Comparison of ENCODE assay signal across 17 cellular contexts in genomic region chr18:24875761-24876160, GRCh38.
DNase-seq lines count a peak whose midpoint lies in the region; ATAC-seq and TF ChIP-seq lines count a peak whose summit lies in the region.
"Had no signal": no experiment of that assay in that cellular context is flagged by ENCODE, and none has a peak within 500 bp of the region (broad histone marks: within the 10 kb centered on the region; RNA-seq: fewer than 3 reads in every experiment).

No MANE protein-coding gene starts in this region.

- H2BK15ac ChIP-seq in mesenchymal stem cell (ENCODE audit: low read depth, poor library complexity, severe bottlenecking), result no peak overlapping the region
- H2BK15ac ChIP-seq in mesendoderm (replicated peaks; ENCODE audit: low read depth), result no peak overlapping the region

- H3K27ac ChIP-seq in mesenchymal stem cell (ENCODE audit: low read length, poor library complexity, severe bottlenecking), result no peak overlapping the region
- no peak overlapping the region for H3K27ac ChIP-seq in spleen
- H3K27ac ChIP-seq in mesendoderm (ENCODE audit: low read depth, low read length), result no peak overlapping the region

- intact Hi-C loops in spleen (cut with DNase I; ENCODE audit: low total_unique reads), result loop anchor here (10.0 kb wide), 3 partner anchors 59 to 959 kb away; no protein-coding TSS in a partner anchor

- H3K23ac ChIP-seq in mesenchymal stem cell (ENCODE audit: low read length in 2 of 2), result no peak overlapping the region
- H3K23ac ChIP-seq in mesendoderm (ENCODE audit: low read length), result no peak overlapping the region

- H3K9ac ChIP-seq in mesenchymal stem cell (ENCODE audit: low read length), result peak overlapping the region; percentile 23
- H3K9ac ChIP-seq in mesendoderm (ENCODE audit: low read length), result no peak overlapping the region

- no peaks in the 10 kb centered on the region for H3K79me1 ChIP-seq in mesenchymal stem cell (replicated peaks; ENCODE audit: low read length, poor library complexity, severe bottlenecking)
- no peaks in the 10 kb centered on the region for H3K79me1 ChIP-seq in mesendoderm (ENCODE audit: low read length)

- no peak overlapping the region for H2BK120ac ChIP-seq in mesenchymal stem cell (ENCODE audit: low read depth, low read length)
- no peak overlapping the region for H2BK120ac ChIP-seq in mesendoderm (ENCODE audit: low read depth, low read length)

- no peak overlapping the region for H4K8ac ChIP-seq in mesenchymal stem cell (ENCODE audit: low read length)
- H4K8ac ChIP-seq in mesendoderm (ENCODE audit: low read depth, low read length), result no peak overlapping the region

- no peak overlapping the region for H4K5ac ChIP-seq in mesendoderm (ENCODE audit: low read length)

- ATAC-seq in GM19395 (IDR thresholded peaks at IDR 0.05; ENCODE audit: unreplicated experiment), result no peak
- ATAC-seq: K562 had no signal

- H3K4me3 ChIP-seq in mesenchymal stem cell (ENCODE audit: insufficient read depth in 1 of 2, low read depth in 1 of 2, low read length in 2 of 2) (no peak overlapping the region), spleen (no peak overlapping the region), mesendoderm (ENCODE audit: low read length) (no peak overlapping the region)
- H3K4me3 ChIP-seq: HAP-1, K562 had no signal

- TF ChIP-seq CTCF in spleen (IDR thresholded peaks at IDR 0.05 in 8 of 11, conservative IDR thresholded peaks at IDR 0.05 in 3 of 11), result no peak

- H3K4me2 ChIP-seq in mesenchymal stem cell (ENCODE audit: low read length, poor library complexity, severe bottlenecking) (no peak overlapping the region), mesendoderm (ENCODE audit: low read length) (no peak overlapping the region)

- no peak overlapping the region for H4K91ac ChIP-seq in mesenchymal stem cell (ENCODE audit: low read length)

- H3K36me3 ChIP-seq in mesenchymal stem cell (ENCODE audit: control insufficient read depth in 1 of 2, insufficient read depth in 2 of 2, low read depth in 1 of 2, low read length in 2 of 2) (no peaks in the 10 kb centered on the region), spleen (no peaks in the 10 kb centered on the region), mesendoderm (ENCODE audit: control insufficient read depth, insufficient read depth, low read length) (no peaks in the 10 kb centered on the region)
- H3K36me3 ChIP-seq: HAP-1 had no signal

- no peak overlapping the region for H3K4ac ChIP-seq in mesenchymal stem cell (ENCODE audit: low read depth in 1 of 2, low read length in 2 of 2)
- no peak overlapping the region for H3K4ac ChIP-seq in mesendoderm (ENCODE audit: low read depth, low read length)

- H3K18ac ChIP-seq in mesenchymal stem cell (ENCODE audit: low read depth in 1 of 2, low read length in 2 of 2), result no peak overlapping the region
- H3K18ac ChIP-seq in mesendoderm (ENCODE audit: low read length), result no peak overlapping the region

- H3K27me3 ChIP-seq in mesenchymal stem cell (ENCODE audit: control insufficient read depth in 1 of 2, insufficient read depth in 1 of 2, low read length in 2 of 2) (peaks cover 0 to 16% of the 10 kb centered on the region in 2 experiments), spleen (replicated peaks in 1 of 7) (no peaks in the 10 kb centered on the region), mesendoderm (ENCODE audit: insufficient read depth, low read length, poor library complexity) (no peaks in the 10 kb centered on the region)

- WGBS in mesenchymal stem cell, result 51% methylated on average over 1 of the region's 1 CpG
- 35 to 69% (median 42%) methylated on average over 1 of the region's 1 CpG for WGBS in spleen, 5 donors
- no CpG with 5 or more reads among the region's 1 CpG for WGBS in mesendoderm (ENCODE audit: extremely low coverage, insufficient coverage, low lambda C conversion rate)

- no peak for TF ChIP-seq POLR2A in spleen (IDR thresholded peaks at IDR 0.05)

- no peak overlapping the region for H3K14ac ChIP-seq in mesenchymal stem cell (ENCODE audit: low read length in 2 of 2)

- peak; percentile 38 for DNase-seq in EH (ENCODE audit: low read depth)
- DNase-seq in M059J (ENCODE audit: low read depth), result peak; percentile 45
- DNase-seq in mesenchymal stem cell, result no peak
- DNase-seq in spleen, result no peak
- DNase-seq in NCI-H2171 (lab: John Stamatoyannopoulos, UW), result no peak
- DNase-seq in mesendoderm, result no peak
- DNase-seq: AML-193, GF-D8, NCI-H1092 treated with DMSO at 0.1 percent for 48 hours, NCI-H2081, NCI-H2171 treated with DMSO at 0.1 percent for 48 hours, NCI-H524 treated with DMSO at 0.1 percent for 48 hours, NCI-H82, Right ventricle myocardium superior had no signal

- H3K4me1 ChIP-seq in mesenchymal stem cell (ENCODE audit: control insufficient read depth, insufficient read depth, low read depth, low read length) (no peaks in the 10 kb centered on the region), spleen (no peaks in the 10 kb centered on the region), mesendoderm (ENCODE audit: control insufficient read depth, low read depth, low read length) (no peaks in the 10 kb centered on the region)
- H3K4me1 ChIP-seq: HAP-1 had no signal

- H2AK5ac ChIP-seq in mesenchymal stem cell (ENCODE audit: low read length, severe bottlenecking) (no peak overlapping the region), mesendoderm (ENCODE audit: low read length) (no peak overlapping the region)

- H2BK5ac ChIP-seq in mesenchymal stem cell (ENCODE audit: low read depth, low read length, poor library complexity, severe bottlenecking), result no peak overlapping the region
- no peak overlapping the region for H2BK5ac ChIP-seq in mesendoderm (ENCODE audit: low read length)

- H3K56ac ChIP-seq in mesendoderm (ENCODE audit: low read length), result no peak overlapping the region

- H3K79me2 ChIP-seq in mesendoderm (ENCODE audit: control insufficient read depth, insufficient read depth, low read length), result no peaks in the 10 kb centered on the region

- H2AFZ ChIP-seq in mesenchymal stem cell (ENCODE audit: low read depth, low read length), result no peak overlapping the region

- H3K9me3 ChIP-seq in mesenchymal stem cell (ENCODE audit: control insufficient read depth, low read length), result no peaks in the 10 kb centered on the region
- H3K9me3 ChIP-seq in spleen, result peaks cover 0 to 3% (median 0%) of the 10 kb centered on the region in 8 donors
- H3K9me3 ChIP-seq: HAP-1 had no signal

- H2BK12ac ChIP-seq in mesenchymal stem cell (ENCODE audit: low read length in 2 of 2), result peak overlapping the region in 1 of 2 experiments; percentile 37

Comparison
In these comparisons a context has a peak if more than half of its experiments do, and no peak if none do; other contexts are left out.
1. DNase-seq: peak in EH (single experiment) and M059J (single experiment); none in mesenchymal stem cell (single experiment), spleen (single experiment), NCI-H2171 (single experiment) and mesendoderm (single experiment).